2 cellular contexts compared by ENCODE assay signal in the genomic region with DNA sequence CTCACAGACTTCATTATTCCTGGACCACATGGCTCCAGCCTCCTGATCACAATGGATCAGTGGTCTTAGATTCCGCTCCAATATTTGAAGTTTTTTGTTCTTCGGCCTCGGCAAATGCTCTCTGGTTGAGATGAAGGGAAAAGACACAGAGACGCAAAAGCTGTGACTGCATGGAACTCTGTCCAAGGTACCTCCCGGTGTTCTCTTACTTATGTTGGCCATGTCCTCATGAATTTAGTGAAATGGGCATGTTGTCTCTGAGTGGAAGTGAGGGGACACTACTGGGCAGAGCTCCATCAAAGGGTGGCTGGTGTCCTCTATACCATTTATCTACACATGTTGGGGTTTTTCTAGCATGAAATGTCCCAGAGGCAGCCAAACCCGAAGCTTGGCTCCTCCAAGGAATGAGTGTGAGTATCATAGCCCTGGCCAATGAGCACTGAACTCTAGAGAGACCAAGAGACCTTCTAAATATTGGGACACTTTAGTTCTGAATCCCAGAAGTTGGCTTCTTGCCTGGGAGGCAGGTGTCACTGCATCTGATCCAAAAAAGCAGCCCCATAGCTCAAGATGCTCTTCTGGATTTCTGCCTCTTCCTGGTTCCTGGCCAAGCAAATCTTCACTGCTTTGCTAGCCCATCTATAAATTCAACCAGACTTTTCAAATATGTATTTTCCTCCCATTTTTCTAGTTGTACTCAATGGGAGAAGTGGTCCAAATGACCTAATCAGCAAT.
TF ChIP-seq lines count a peak whose summit lies in the region.

No MANE protein-coding gene starts in this region.

TF ChIP-seq in A549, 52 proteins besides CTCF, POLR2A, EP300 and RAD21 (continued from another document):
- TF ChIP-seq, protein P1, sequence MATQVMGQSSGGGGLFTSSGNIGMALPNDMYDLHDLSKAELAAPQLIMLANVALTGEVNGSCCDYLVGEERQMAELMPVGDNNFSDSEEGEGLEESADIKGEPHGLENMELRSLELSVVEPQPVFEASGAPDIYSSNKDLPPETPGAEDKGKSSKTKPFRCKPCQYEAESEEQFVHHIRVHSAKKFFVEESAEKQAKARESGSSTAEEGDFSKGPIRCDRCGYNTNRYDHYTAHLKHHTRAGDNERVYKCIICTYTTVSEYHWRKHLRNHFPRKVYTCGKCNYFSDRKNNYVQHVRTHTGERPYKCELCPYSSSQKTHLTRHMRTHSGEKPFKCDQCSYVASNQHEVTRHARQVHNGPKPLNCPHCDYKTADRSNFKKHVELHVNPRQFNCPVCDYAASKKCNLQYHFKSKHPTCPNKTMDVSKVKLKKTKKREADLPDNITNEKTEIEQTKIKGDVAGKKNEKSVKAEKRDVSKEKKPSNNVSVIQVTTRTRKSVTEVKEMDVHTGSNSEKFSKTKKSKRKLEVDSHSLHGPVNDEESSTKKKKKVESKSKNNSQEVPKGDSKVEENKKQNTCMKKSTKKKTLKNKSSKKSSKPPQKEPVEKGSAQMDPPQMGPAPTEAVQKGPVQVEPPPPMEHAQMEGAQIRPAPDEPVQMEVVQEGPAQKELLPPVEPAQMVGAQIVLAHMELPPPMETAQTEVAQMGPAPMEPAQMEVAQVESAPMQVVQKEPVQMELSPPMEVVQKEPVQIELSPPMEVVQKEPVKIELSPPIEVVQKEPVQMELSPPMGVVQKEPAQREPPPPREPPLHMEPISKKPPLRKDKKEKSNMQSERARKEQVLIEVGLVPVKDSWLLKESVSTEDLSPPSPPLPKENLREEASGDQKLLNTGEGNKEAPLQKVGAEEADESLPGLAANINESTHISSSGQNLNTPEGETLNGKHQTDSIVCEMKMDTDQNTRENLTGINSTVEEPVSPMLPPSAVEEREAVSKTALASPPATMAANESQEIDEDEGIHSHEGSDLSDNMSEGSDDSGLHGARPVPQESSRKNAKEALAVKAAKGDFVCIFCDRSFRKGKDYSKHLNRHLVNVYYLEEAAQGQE (IDR thresholded peaks at IDR 0.05) = peak; percentile 26; the same call in 1 of the 2 replicates
- no peak for TF ChIP-seq CEBPB (IDR thresholded peaks at IDR 0.05)

TF ChIP-seq in GM12878, 131 proteins besides CTCF, POLR2A, EP300 and RAD21:
- TF ChIP-seq, protein P1 (IDR thresholded peaks at IDR 0.05; ENCODE audit: low read depth, low read length) = peak; percentile 72
- TF ChIP-seq, protein P2, sequence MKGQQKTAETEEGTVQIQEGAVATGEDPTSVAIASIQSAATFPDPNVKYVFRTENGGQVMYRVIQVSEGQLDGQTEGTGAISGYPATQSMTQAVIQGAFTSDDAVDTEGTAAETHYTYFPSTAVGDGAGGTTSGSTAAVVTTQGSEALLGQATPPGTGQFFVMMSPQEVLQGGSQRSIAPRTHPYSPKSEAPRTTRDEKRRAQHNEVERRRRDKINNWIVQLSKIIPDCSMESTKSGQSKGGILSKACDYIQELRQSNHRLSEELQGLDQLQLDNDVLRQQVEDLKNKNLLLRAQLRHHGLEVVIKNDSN (IDR thresholded peaks at IDR 0.05; ENCODE audit: borderline replicate concordance, extremely low read length, insufficient read depth, low read depth, low read length) = no peak
- no peak for TF ChIP-seq RB1 (IDR thresholded peaks at IDR 0.05; ENCODE audit: borderline replicate concordance)
- no peak for TF ChIP-seq IKZF2 (IDR thresholded peaks at IDR 0.05)
- TF ChIP-seq TAF1 (IDR thresholded peaks at IDR 0.05; ENCODE audit: borderline replicate concordance, low read depth, low read length) = no peak
